In the genomic region with DNA sequence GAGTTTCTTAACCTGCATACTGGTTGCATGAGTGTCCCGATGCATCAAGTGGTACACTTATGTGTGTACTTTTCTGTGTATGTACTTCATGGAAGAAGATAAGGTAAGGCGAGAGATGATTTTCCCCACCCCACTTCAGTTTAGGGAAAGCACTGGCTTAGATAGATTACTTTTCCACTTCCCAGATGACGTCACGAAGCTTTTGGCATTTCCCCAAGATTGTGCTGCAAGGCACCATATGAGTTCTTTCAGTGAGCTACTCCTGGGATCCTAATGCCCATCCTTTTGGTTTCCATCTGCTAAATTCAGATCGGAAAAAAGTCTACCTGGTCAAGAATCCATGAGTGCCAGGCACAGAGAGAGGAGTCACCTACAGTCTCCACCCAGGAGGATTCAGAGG, we compare ENCODE assay signal across 1 cellular context.
TF ChIP-seq lines count a peak whose summit lies in the region.

No MANE protein-coding gene starts in this region.

TF ChIP-seq in GM23338, 12 proteins besides CTCF, POLR2A, EP300 and RAD21 (continued from another document):
- TF ChIP-seq, protein P1, sequence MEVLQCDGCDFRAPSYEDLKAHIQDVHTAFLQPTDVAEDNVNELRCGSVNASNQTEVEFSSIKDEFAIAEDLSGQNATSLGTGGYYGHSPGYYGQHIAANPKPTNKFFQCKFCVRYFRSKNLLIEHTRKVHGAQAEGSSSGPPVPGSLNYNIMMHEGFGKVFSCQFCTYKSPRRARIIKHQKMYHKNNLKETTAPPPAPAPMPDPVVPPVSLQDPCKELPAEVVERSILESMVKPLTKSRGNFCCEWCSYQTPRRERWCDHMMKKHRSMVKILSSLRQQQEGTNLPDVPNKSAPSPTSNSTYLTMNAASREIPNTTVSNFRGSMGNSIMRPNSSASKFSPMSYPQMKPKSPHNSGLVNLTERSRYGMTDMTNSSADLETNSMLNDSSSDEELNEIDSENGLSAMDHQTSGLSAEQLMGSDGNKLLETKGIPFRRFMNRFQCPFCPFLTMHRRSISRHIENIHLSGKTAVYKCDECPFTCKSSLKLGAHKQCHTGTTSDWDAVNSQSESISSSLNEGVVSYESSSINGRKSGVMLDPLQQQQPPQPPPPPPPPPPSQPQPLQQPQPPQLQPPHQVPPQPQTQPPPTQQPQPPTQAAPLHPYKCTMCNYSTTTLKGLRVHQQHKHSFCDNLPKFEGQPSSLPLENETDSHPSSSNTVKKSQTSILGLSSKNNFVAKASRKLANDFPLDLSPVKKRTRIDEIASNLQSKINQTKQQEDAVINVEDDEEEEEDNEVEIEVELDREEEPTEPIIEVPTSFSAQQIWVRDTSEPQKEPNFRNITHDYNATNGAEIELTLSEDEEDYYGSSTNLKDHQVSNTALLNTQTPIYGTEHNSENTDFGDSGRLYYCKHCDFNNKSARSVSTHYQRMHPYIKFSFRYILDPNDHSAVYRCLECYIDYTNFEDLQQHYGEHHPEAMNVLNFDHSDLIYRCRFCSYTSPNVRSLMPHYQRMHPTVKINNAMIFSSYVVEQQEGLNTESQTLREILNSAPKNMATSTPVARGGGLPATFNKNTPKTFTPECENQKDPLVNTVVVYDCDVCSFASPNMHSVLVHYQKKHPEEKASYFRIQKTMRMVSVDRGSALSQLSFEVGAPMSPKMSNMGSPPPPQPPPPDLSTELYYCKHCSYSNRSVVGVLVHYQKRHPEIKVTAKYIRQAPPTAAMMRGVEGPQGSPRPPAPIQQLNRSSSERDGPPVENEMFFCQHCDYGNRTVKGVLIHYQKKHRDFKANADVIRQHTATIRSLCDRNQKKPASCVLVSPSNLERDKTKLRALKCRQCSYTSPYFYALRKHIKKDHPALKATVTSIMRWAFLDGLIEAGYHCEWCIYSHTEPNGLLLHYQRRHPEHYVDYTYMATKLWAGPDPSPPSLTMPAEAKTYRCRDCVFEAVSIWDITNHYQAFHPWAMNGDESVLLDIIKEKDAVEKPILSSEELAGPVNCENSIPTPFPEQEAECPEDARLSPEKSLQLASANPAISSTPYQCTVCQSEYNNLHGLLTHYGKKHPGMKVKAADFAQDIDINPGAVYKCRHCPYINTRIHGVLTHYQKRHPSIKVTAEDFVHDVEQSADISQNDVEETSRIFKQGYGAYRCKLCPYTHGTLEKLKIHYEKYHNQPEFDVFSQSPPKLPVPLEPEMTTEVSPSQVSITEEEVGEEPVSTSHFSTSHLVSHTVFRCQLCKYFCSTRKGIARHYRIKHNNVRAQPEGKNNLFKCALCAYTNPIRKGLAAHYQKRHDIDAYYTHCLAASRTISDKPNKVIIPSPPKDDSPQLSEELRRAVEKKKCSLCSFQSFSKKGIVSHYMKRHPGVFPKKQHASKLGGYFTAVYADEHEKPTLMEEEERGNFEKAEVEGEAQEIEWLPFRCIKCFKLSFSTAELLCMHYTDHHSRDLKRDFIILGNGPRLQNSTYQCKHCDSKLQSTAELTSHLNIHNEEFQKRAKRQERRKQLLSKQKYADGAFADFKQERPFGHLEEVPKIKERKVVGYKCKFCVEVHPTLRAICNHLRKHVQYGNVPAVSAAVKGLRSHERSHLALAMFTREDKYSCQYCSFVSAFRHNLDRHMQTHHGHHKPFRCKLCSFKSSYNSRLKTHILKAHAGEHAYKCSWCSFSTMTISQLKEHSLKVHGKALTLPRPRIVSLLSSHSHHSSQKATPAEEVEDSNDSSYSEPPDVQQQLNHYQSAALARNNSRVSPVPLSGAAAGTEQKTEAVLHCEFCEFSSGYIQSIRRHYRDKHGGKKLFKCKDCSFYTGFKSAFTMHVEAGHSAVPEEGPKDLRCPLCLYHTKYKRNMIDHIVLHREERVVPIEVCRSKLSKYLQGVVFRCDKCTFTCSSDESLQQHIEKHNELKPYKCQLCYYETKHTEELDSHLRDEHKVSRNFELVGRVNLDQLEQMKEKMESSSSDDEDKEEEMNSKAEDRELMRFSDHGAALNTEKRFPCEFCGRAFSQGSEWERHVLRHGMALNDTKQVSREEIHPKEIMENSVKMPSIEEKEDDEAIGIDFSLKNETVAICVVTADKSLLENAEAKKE (CRISPR knock-in tag; IDR thresholded peaks at IDR 0.05) = no peak
